8 cellular contexts compared by ENCODE assay signal in the genomic region with DNA sequence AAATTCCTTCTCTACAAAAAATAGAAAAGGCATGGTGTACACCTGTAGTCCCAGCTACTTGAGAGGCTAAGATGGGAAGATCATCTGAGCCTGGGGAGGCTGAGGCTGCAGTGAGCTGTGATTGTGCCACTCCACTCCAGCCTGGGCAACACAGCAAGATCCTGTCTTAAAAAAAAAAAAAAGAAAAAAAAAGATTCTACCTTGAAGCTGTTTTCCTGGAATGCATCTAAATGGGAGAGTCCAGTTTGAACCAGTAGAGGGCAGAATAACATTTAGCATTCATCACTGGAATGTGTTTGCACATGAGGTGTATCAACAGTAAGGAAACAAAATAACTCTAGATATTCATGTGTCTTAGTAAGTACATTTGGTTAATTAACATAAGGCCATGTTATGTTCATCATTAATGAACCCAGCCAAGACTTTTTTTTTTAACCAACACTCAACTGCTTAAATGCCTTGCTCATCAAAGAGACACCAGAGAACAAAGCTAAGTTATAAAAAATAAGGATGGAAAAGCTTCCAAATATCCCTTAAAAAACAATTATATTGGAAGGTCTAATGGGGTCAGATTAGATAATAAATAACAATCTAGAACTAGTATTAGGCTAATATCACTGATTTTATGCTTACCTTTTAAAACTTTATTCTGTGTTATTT. TPM values are rescaled to one million over a fixed set of nuclear protein-coding genes. Genes with fewer than 3 reads are reported as not detected.
A peak's percentile ranks its signal among the peaks of the same experiment; 100 is the strongest.
DNase-seq lines count a peak whose midpoint lies in the region; ATAC-seq and TF ChIP-seq lines count a peak whose summit lies in the region.

No MANE protein-coding gene starts in this region.

- H3K4me3 Mint-ChIP-seq in CD4-positive, alpha-beta memory T cell: no peak overlapping the region
- H3K4me3 Mint-ChIP-seq in T-cell: no peak overlapping the region
- no peak overlapping the region for H3K4me3 Mint-ChIP-seq in stimulated activated naive B cell treated with anti-CD40 and anti-IgM and Interleukin-4, amounts not matched to agents 10 μg/mL and 1 μg/mL and 100 μg/mL, for 72 hours

- H3K4me1 ChIP-seq in CD4-positive, alpha-beta memory T cell (ENCODE audit: insufficient read depth, low read length): no peaks in the 10 kb centered on the region

- peak; percentile 71 for TF ChIP-seq CTCF in GM13977 (IDR thresholded peaks at IDR 0.05; ENCODE audit: extremely low read depth, insufficient read depth, missing control alignments)
- peak; percentile 6 for TF ChIP-seq CTCF in HL-60 (IDR thresholded peaks at IDR 0.05; ENCODE audit: insufficient read depth, low read length)

- POLR2A ChIA-PET in CD4-positive, alpha-beta memory T cell (lab: Charles Lee; ENCODE audit: partially characterized antibody): interaction anchor here (0.6 to 1.0 kb wide), 3 partner anchors 243 to 329 kb away, joined by 3 read pairs; no protein-coding TSS in a partner anchor
- POLR2A ChIA-PET in T-cell (lab: Charles Lee): no interaction called here

- H3K9me3 Mint-ChIP-seq in CD4-positive, alpha-beta memory T cell: peaks cover 6 to 18% (median 9%) of the 10 kb centered on the region in 8 donors
- H3K9me3 Mint-ChIP-seq in T-cell: peaks cover 0 to 16% (median 11%) of the 10 kb centered on the region in 3 donors
- peaks cover 14% of the 10 kb centered on the region in 2 donors for H3K9me3 Mint-ChIP-seq in stimulated activated naive B cell treated with anti-CD40 and anti-IgM and Interleukin-4, amounts not matched to agents 10 μg/mL and 1 μg/mL and 100 μg/mL, for 72 hours

- H3K9me3 ChIP-seq in CD4-positive, alpha-beta memory T cell (ENCODE audit: control insufficient read depth in 1 of 2, low read length in 2 of 2): no peaks in the 10 kb centered on the region

- H3K36me3 Mint-ChIP-seq in CD4-positive, alpha-beta memory T cell: peaks cover 3 to 8% of the 10 kb centered on the region in 2 donors
- peaks cover 3% of the 10 kb centered on the region for H3K36me3 Mint-ChIP-seq in T-cell
- H3K36me3 Mint-ChIP-seq in stimulated activated naive B cell treated with anti-CD40 and anti-IgM and Interleukin-4, amounts not matched to agents 10 μg/mL and 1 μg/mL and 100 μg/mL, for 72 hours: peaks cover 0 to 3% of the 10 kb centered on the region in 2 donors

- H3K27me3 ChIP-seq in CD4-positive, alpha-beta memory T cell (ENCODE audit: insufficient read depth, low read length): no peaks in the 10 kb centered on the region
- H3K27me3 ChIP-seq in HL-60 (ENCODE audit: insufficient read depth, poor library complexity, severe bottlenecking): no peaks in the 10 kb centered on the region

- H3K36me3 ChIP-seq in CD4-positive, alpha-beta memory T cell (ENCODE audit: insufficient read depth, low read length): no peaks in the 10 kb centered on the region

- peaks cover 0 to 2% (median 0%) of the 10 kb centered on the region in 4 donors for H3K4me1 Mint-ChIP-seq in CD4-positive, alpha-beta memory T cell
- H3K4me1 Mint-ChIP-seq in T-cell: peaks cover 0 to 2% (median 0%) of the 10 kb centered on the region in 3 donors
- H3K4me1 Mint-ChIP-seq in stimulated activated naive B cell treated with anti-CD40 and anti-IgM and Interleukin-4, amounts not matched to agents 10 μg/mL and 1 μg/mL and 100 μg/mL, for 72 hours: no peaks in the 10 kb centered on the region

- peak; percentile 43 to 57 (median 50) for DNase-seq in CD4-positive, alpha-beta memory T cell
- DNase-seq in GM13977 (ENCODE audit: low spot score): peak; percentile 44
- DNase-seq in HL-60 (ENCODE audit: low read depth in 1 of 2, low spot score in 1 of 2): peak in 1 of 2 experiments; percentile 16
- DNase-seq in T-cell: peak in 1 of 34 experiments; percentile 21
- peak; percentile 26 for DNase-seq in globus pallidus (ENCODE audit: low spot score)
- DNase-seq in stimulated activated naive B cell treated with anti-CD40 and anti-IgM and Interleukin-4, amounts not matched to agents 10 μg/mL and 1 μg/mL and 100 μg/mL, for 72 hours: no peak
- DNase-seq in sciatic nerve (ENCODE audit: low spot score): no peak

- ATAC-seq in T-cell (replicated peaks in 1 of 4): peak in 3 of 4 experiments; percentile 53 to 73 (median 72)
- ATAC-seq in stimulated activated naive B cell treated with anti-CD40 and anti-IgM and Interleukin-4, amounts not matched to agents 10 μg/mL and 1 μg/mL and 100 μg/mL, for 72 hours (replicated peaks): peak; percentile 61 to 71
- ATAC-seq in HG03108 (IDR thresholded peaks at IDR 0.05; ENCODE audit: unreplicated experiment): no peak
- no peak for ATAC-seq in sciatic nerve

- no peak overlapping the region for H3K4me3 ChIP-seq in CD4-positive, alpha-beta memory T cell (ENCODE audit: low read length in 2 of 2)
- no peak overlapping the region for H3K4me3 ChIP-seq in HL-60 (replicated peaks; ENCODE audit: insufficient read depth, low read length)

- H3K27ac Mint-ChIP-seq in CD4-positive, alpha-beta memory T cell: no peak overlapping the region
- no peak overlapping the region for H3K27ac Mint-ChIP-seq in T-cell
- no peak overlapping the region for H3K27ac Mint-ChIP-seq in stimulated activated naive B cell treated with anti-CD40 and anti-IgM and Interleukin-4, amounts not matched to agents 10 μg/mL and 1 μg/mL and 100 μg/mL, for 72 hours

- no peak overlapping the region for H3K27ac ChIP-seq in CD4-positive, alpha-beta memory T cell (ENCODE audit: low read depth, low read length)
- no peak overlapping the region for H3K27ac ChIP-seq in HL-60 (replicated peaks)

- in situ Hi-C loops in GM13977 (cut with MboI; ENCODE audit: low pct_unique_long_range_greater_than_20kb, low sequenced_read_pairs, unreplicated experiment): loop anchor here (5.0 kb wide), 1 partner anchor 326 kb away; no protein-coding TSS in a partner anchor

- intact Hi-C loops in CD4-positive, alpha-beta memory T cell (cut with micrococcal nuclease): loop anchor here (1.0 to 10.0 kb wide), 5 partner anchors 32 to 323 kb away; a partner anchor contains a TSS
- intact Hi-C loops in sciatic nerve (cut with DNase I): no loop called here

- H3K27me3 Mint-ChIP-seq in CD4-positive, alpha-beta memory T cell: peaks cover 5 to 7% of the 10 kb centered on the region in 2 donors
- peaks cover 4 to 9% of the 10 kb centered on the region in 2 donors for H3K27me3 Mint-ChIP-seq in T-cell
- H3K27me3 Mint-ChIP-seq in stimulated activated naive B cell treated with anti-CD40 and anti-IgM and Interleukin-4, amounts not matched to agents 10 μg/mL and 1 μg/mL and 100 μg/mL, for 72 hours: peaks cover 31 to 33% of the 10 kb centered on the region in 2 donors

- CTCF ChIA-PET in CD4-positive, alpha-beta memory T cell (lab: Charles Lee; ENCODE audit: partially characterized antibody): interaction anchor here (0.6 to 2.8 kb wide), 40 partner anchors 10 to 588 kb away, joined by 3 to 44 read pairs (median 4); a partner anchor contains a TSS
- CTCF ChIA-PET in T-cell (lab: Charles Lee): interaction anchor here (0.5 to 4.0 kb wide), 47 partner anchors 8 to 710 kb away, joined by 3 to 45 read pairs (median 4); no protein-coding TSS in a partner anchor

RNA-seq across cellular contexts. Expression of a gene that starts 16.1 kb away (rescaled TPM):
- not detected for total RNA-seq in CD4-positive, alpha-beta memory T cell
- not detected for polyA plus RNA-seq in CD4-positive, alpha-beta memory T cell
- total RNA-seq in T-cell (under 1 TPM in 2 of 5 donors, not detected in 3; 0.16 to 0.25 TPM), sciatic nerve (not detected)

RNA-seq across cellular contexts. Expression of a gene that starts 25.8 kb away (rescaled TPM):
- not detected for total RNA-seq in CD4-positive, alpha-beta memory T cell
- not detected for polyA plus RNA-seq in CD4-positive, alpha-beta memory T cell
- total RNA-seq in T-cell (not detected), sciatic nerve (not detected)

RNA-seq across cellular contexts. Expression of a gene that starts 57.1 kb away (rescaled TPM):
- total RNA-seq in CD4-positive, alpha-beta memory T cell: not detected
- polyA plus RNA-seq in CD4-positive, alpha-beta memory T cell: not detected
- total RNA-seq in T-cell (not detected), sciatic nerve (not detected)

Comparison
In these comparisons a context has a peak if more than half of its experiments do, and no peak if none do; other contexts are left out.
1. DNase-seq: peak in CD4-positive, alpha-beta memory T cell (5 of 5), GM13977 (single experiment) and globus pallidus (single experiment); none in stimulated activated naive B cell treated with anti-CD40 and anti-IgM and Interleukin-4, amounts not matched to agents 10 μg/mL and 1 μg/mL and 100 μg/mL, for 72 hours (single experiment) and sciatic nerve (single experiment).
2. ATAC-seq: peak in T-cell (3 of 4) and stimulated activated naive B cell treated with anti-CD40 and anti-IgM and Interleukin-4, amounts not matched to agents 10 μg/mL and 1 μg/mL and 100 μg/mL, for 72 hours (2 of 2); none in HG03108 (single experiment) and sciatic nerve (single experiment).